In the genomic region with DNA sequence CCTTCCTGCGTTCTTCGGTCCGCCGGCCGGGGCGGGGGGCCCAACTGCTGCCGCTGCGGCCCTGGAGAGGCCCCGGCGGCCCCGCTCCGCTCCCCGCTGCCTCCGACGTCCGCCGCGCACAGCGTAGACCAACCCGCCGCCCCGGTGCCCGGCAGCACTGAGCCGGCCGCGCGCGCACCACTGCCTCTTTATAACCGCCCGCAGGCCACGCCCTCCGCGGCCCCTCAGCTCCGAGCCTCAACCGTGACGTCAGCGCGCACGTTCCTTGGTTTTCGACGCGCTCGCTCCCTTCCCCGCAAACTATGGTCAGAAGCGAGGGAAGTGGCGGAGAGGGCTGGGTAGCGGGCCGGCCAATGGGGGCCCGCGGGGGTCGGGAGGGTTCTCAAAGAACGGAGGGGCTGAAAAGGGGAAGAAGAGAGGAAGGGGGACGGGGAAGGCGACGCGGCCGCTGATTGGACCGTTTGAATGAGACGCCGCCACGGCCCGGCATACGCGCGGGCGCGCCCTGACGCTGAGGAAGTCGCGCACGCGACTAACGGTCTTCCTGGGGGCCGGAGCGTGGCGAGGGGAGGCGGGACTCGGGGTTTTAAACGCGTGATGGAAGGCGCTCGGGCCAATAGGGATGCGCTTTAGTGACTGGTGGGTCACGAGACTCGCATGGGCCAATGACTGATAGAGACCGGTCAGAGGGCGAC, we compare ENCODE assay signal across 1 cellular context.
TF ChIP-seq lines count a peak whose summit lies in the region.

Gene UBE2S, minus strand, starts transcription at position 164 of the 695 bp plus-strand sequence. CDS start 199 bp downstream, outside the sequence.

TF ChIP-seq in WTC11, 78 proteins besides CTCF, POLR2A, EP300 and RAD21 (continued from another document and continues in another):
- TF ChIP-seq HMGA2 (CRISPR knock-in tag; IDR thresholded peaks at IDR 0.05) (no peak), OVOL2 (CRISPR knock-in tag; IDR thresholded peaks at IDR 0.05; ENCODE audit: borderline replicate concordance) (no peak), CBFB (CRISPR knock-in tag; IDR thresholded peaks at IDR 0.05; ENCODE audit: low read depth) (peak; percentile 89), NR1H2 (CRISPR knock-in tag; IDR thresholded peaks at IDR 0.05) (no peak), NFYB (CRISPR knock-in tag; conservative IDR thresholded peaks at IDR 0.05; ENCODE audit: low read depth) (peak; percentile 82), NFE2L1 (CRISPR knock-in tag; IDR thresholded peaks at IDR 0.05) (peak; percentile 58; the same call in 1 of the 2 replicates), JAZF1 (CRISPR knock-in tag; IDR thresholded peaks at IDR 0.05) (no peak), ZNF671 (CRISPR knock-in tag; IDR thresholded peaks at IDR 0.05) (0 out of 2 replicates have a peak, but pooled peaks have one; percentile 43), ATF1 (CRISPR knock-in tag; IDR thresholded peaks at IDR 0.05) (no peak), ZNF232 (CRISPR knock-in tag; IDR thresholded peaks at IDR 0.05) (peak; percentile 85; the same call in 1 of the 2 replicates), ELF4 (CRISPR knock-in tag; IDR thresholded peaks at IDR 0.05; ENCODE audit: low read depth) (peak; percentile 89), PRDM15 (CRISPR knock-in tag; IDR thresholded peaks at IDR 0.05) (no peak), FOXK1 (CRISPR knock-in tag; IDR thresholded peaks at IDR 0.05) (peak; percentile 58; the same call in 1 of the 2 replicates), ETV6 (CRISPR knock-in tag; IDR thresholded peaks at IDR 0.05) (peak; percentile 71), ZBTB21 (CRISPR knock-in tag; IDR thresholded peaks at IDR 0.05; ENCODE audit: borderline replicate concordance) (peak; percentile 94), NR3C1 (CRISPR knock-in tag; conservative IDR thresholded peaks at IDR 0.05; ENCODE audit: low read depth) (0 out of 2 replicates have a peak, but pooled peaks have one; percentile 74), SMAD4 (CRISPR knock-in tag; IDR thresholded peaks at IDR 0.05) (no peak), ZNF219 (CRISPR knock-in tag; IDR thresholded peaks at IDR 0.05; ENCODE audit: borderline replicate concordance) (no peak), TP53 (CRISPR knock-in tag; IDR thresholded peaks at IDR 0.05) (peak; percentile 95), ZNF416 (CRISPR knock-in tag; IDR thresholded peaks at IDR 0.05) (peak; percentile 92), RORB (CRISPR knock-in tag; IDR thresholded peaks at IDR 0.05) (peak; percentile 89; the same call in 1 of the 2 replicates), TCF7 (CRISPR knock-in tag; IDR thresholded peaks at IDR 0.05; ENCODE audit: low read depth) (no peak; the same call in 1 of the 2 replicates), ZNF425 (CRISPR knock-in tag; conservative IDR thresholded peaks at IDR 0.05) (no peak), JUN (CRISPR knock-in tag; IDR thresholded peaks at IDR 0.05) (peak; percentile 10; the same call in 1 of the 2 replicates), USF1 (CRISPR knock-in tag; IDR thresholded peaks at IDR 0.05) (peak; percentile 92), EMX1 (CRISPR knock-in tag; IDR thresholded peaks at IDR 0.05) (peak; percentile 84; the same call in 1 of the 2 replicates), CREB1 (CRISPR knock-in tag; IDR thresholded peaks at IDR 0.05) (peak; percentile 68; the same call in 1 of the 2 replicates), ATF6 (CRISPR knock-in tag; IDR thresholded peaks at IDR 0.05) (no peak), IRF2 (CRISPR knock-in tag; IDR thresholded peaks at IDR 0.05; ENCODE audit: borderline replicate concordance, low read depth) (no peak), SMAD3 (CRISPR knock-in tag; IDR thresholded peaks at IDR 0.05; ENCODE audit: borderline replicate concordance) (0 out of 2 replicates have a peak, but pooled peaks have one; percentile 44), ZNF423 (CRISPR knock-in tag; IDR thresholded peaks at IDR 0.05) (no peak), NFATC4 (CRISPR knock-in tag; IDR thresholded peaks at IDR 0.05) (0 out of 2 replicates have a peak, but pooled peaks have one; percentile 76)
- TF ChIP-seq, protein P1, sequence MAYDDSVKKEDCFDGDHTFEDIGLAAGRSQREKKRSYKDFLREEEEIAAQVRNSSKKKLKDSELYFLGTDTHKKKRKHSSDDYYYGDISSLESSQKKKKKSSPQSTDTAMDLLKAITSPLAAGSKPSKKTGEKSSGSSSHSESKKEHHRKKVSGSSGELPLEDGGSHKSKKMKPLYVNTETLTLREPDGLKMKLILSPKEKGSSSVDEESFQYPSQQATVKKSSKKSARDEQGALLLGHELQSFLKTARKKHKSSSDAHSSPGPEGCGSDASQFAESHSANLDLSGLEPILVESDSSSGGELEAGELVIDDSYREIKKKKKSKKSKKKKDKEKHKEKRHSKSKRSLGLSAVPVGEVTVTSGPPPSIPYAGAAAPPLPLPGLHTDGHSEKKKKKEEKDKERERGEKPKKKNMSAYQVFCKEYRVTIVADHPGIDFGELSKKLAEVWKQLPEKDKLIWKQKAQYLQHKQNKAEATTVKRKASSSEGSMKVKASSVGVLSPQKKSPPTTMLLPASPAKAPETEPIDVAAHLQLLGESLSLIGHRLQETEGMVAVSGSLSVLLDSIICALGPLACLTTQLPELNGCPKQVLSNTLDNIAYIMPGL (CRISPR knock-in tag; IDR thresholded peaks at IDR 0.05) = no peak
- TF ChIP-seq, protein P2, sequence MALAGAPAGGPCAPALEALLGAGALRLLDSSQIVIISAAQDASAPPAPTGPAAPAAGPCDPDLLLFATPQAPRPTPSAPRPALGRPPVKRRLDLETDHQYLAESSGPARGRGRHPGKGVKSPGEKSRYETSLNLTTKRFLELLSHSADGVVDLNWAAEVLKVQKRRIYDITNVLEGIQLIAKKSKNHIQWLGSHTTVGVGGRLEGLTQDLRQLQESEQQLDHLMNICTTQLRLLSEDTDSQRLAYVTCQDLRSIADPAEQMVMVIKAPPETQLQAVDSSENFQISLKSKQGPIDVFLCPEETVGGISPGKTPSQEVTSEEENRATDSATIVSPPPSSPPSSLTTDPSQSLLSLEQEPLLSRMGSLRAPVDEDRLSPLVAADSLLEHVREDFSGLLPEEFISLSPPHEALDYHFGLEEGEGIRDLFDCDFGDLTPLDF (CRISPR knock-in tag; IDR thresholded peaks at IDR 0.05) = 0 out of 2 replicates have a peak, but pooled peaks have one; percentile 43
- TF ChIP-seq, protein P3, sequence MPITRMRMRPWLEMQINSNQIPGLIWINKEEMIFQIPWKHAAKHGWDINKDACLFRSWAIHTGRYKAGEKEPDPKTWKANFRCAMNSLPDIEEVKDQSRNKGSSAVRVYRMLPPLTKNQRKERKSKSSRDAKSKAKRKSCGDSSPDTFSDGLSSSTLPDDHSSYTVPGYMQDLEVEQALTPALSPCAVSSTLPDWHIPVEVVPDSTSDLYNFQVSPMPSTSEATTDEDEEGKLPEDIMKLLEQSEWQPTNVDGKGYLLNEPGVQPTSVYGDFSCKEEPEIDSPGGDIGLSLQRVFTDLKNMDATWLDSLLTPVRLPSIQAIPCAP (CRISPR knock-in tag; IDR thresholded peaks at IDR 0.05) = no peak
- TF ChIP-seq, protein P4, sequence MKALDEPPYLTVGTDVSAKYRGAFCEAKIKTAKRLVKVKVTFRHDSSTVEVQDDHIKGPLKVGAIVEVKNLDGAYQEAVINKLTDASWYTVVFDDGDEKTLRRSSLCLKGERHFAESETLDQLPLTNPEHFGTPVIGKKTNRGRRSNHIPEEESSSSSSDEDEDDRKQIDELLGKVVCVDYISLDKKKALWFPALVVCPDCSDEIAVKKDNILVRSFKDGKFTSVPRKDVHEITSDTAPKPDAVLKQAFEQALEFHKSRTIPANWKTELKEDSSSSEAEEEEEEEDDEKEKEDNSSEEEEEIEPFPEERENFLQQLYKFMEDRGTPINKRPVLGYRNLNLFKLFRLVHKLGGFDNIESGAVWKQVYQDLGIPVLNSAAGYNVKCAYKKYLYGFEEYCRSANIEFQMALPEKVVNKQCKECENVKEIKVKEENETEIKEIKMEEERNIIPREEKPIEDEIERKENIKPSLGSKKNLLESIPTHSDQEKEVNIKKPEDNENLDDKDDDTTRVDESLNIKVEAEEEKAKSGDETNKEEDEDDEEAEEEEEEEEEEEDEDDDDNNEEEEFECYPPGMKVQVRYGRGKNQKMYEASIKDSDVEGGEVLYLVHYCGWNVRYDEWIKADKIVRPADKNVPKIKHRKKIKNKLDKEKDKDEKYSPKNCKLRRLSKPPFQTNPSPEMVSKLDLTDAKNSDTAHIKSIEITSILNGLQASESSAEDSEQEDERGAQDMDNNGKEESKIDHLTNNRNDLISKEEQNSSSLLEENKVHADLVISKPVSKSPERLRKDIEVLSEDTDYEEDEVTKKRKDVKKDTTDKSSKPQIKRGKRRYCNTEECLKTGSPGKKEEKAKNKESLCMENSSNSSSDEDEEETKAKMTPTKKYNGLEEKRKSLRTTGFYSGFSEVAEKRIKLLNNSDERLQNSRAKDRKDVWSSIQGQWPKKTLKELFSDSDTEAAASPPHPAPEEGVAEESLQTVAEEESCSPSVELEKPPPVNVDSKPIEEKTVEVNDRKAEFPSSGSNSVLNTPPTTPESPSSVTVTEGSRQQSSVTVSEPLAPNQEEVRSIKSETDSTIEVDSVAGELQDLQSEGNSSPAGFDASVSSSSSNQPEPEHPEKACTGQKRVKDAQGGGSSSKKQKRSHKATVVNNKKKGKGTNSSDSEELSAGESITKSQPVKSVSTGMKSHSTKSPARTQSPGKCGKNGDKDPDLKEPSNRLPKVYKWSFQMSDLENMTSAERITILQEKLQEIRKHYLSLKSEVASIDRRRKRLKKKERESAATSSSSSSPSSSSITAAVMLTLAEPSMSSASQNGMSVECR (CRISPR knock-in tag; IDR thresholded peaks at IDR 0.05; ENCODE audit: borderline replicate concordance) = peak; percentile 75; the same call in 1 of the 2 replicates
